8 cellular contexts compared by ENCODE assay signal in the genomic region with DNA sequence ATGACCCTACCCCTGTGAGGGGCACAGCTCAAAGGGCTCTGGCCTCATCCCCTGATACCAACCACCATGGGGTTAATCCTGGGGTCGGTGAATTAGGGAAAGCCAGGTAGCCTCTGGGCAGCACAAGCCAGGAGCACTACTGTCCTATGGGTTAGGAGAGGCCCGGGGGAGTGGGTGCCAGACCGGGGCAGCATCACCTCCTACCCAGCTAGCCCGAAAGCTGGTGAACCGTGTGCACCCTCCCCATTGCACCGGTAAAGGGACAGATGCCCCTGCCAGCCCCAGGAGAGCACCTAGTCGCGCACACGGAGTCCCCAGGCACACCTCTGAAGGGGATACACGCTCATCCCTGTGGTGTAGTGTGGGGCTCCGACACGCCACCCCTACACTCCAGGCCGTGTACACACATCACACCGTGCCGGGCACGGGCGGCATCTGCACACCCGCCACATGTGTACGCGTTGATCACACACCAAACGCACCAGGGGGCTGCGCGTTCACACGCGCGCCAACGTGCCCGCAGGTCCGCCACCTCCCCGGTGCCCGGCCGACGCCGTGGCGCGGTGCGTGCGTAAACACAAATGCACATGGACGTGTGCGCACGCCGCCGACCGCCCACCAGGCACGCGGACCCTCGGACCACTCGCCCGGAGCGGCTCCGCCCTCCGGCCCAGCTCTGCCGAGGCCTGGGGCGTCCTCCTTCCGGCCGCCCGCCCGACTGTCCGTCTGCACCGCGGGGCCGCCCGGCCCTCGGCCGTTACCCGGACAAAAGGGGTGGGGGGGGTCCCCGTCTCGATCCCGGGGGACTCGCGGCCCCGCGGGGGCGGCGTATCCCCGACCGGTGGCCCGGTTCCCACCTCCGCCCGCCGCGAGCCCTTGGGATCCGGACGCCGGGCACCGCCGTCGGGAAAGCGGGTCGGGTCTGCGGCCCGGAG. TPM values are rescaled to one million over a fixed set of nuclear protein-coding genes. Genes with fewer than 3 reads are reported as not detected.
DNase-seq lines count a peak whose midpoint lies in the region; ATAC-seq and TF ChIP-seq lines count a peak whose summit lies in the region.

No MANE protein-coding gene starts in this region.

- no peak for TF ChIP-seq CTCF in LNCaP clone FGC (IDR thresholded peaks at IDR 0.05; ENCODE audit: control insufficient read depth, extremely low read depth, insufficient read depth)
- no peak for TF ChIP-seq CTCF in fibroblast of villous mesenchyme (IDR thresholded peaks at IDR 0.05; ENCODE audit: insufficient read depth, low read depth, low read length)
- no peak for TF ChIP-seq CTCF in progenitor cell of endocrine pancreas (IDR thresholded peaks at IDR 0.05; ENCODE audit: unreplicated experiment)

- peak overlapping the region; percentile 85 for H3K27ac Mint-ChIP-seq in activated T-cell treated with anti-CD3 and anti-CD28 coated beads, Interleukin-2, amount 50 U/mL, for 24 hours
- H3K27ac Mint-ChIP-seq in progenitor cell of endocrine pancreas = peak overlapping the region; percentile 80

- peak overlapping the region; percentile 73 for H3K4me3 ChIP-seq in LNCaP clone FGC (ENCODE audit: low read depth, low read length)
- H3K4me3 ChIP-seq in fibroblast of villous mesenchyme (ENCODE audit: low read depth, low read length) = peak overlapping the region; percentile 64

- H3K27me3 Mint-ChIP-seq in activated T-cell treated with anti-CD3 and anti-CD28 coated beads, Interleukin-2, amount 50 U/mL, for 24 hours = no peaks in the 10 kb centered on the region
- no peaks in the 10 kb centered on the region for H3K27me3 Mint-ChIP-seq in progenitor cell of endocrine pancreas

- no peaks in the 10 kb centered on the region for H3K9me3 Mint-ChIP-seq in activated T-cell treated with anti-CD3 and anti-CD28 coated beads, Interleukin-2, amount 50 U/mL, for 24 hours
- no peaks in the 10 kb centered on the region for H3K9me3 Mint-ChIP-seq in progenitor cell of endocrine pancreas (ENCODE audit: low read depth)

- ATAC-seq in HG03159 (IDR thresholded peaks at IDR 0.05; ENCODE audit: unreplicated experiment) = no peak

- H3K4me1 Mint-ChIP-seq in activated T-cell treated with anti-CD3 and anti-CD28 coated beads, Interleukin-2, amount 50 U/mL, for 24 hours (ENCODE audit: low read depth) = peaks cover 50% of the 10 kb centered on the region
- H3K4me1 Mint-ChIP-seq in progenitor cell of endocrine pancreas (ENCODE audit: low read depth) = peaks cover 21% of the 10 kb centered on the region

- DNase-seq in Daoy (ENCODE audit: low read depth) = peak; percentile 56
- no peak for DNase-seq in LNCaP clone FGC (ENCODE audit: low read depth)
- DNase-seq in activated T-cell treated with anti-CD3 and anti-CD28 coated beads, Interleukin-2, amount 50 U/mL, for 24 hours = peak; percentile 67
- peak; percentile 44 for DNase-seq in fibroblast of villous mesenchyme (ENCODE audit: low read depth)
- DNase-seq in progenitor cell of endocrine pancreas (ENCODE audit: low spot score, unreplicated experiment) = peak; percentile 37
- DNase-seq in SKM-1 treated with dmso at 0.1 percent for 144 hours (lab: John Stamatoyannopoulos, UW; ENCODE audit: unreplicated experiment) = no peak
- DNase-seq in NOMO-1 treated with DMSO at 0.1 percent for 48 hours (lab: John Stamatoyannopoulos, UW; ENCODE audit: unreplicated experiment) = no peak

- peak overlapping the region; percentile 82 for H3K4me3 Mint-ChIP-seq in activated T-cell treated with anti-CD3 and anti-CD28 coated beads, Interleukin-2, amount 50 U/mL, for 24 hours
- H3K4me3 Mint-ChIP-seq in progenitor cell of endocrine pancreas (ENCODE audit: low read depth) = peak overlapping the region; percentile 74

- peaks cover 6% of the 10 kb centered on the region for H3K36me3 Mint-ChIP-seq in activated T-cell treated with anti-CD3 and anti-CD28 coated beads, Interleukin-2, amount 50 U/mL, for 24 hours (ENCODE audit: low read depth)
- no peaks in the 10 kb centered on the region for H3K36me3 Mint-ChIP-seq in progenitor cell of endocrine pancreas (ENCODE audit: insufficient read depth)

RNA-seq across cellular contexts. Expression of a gene that starts 0.8 kb away (rescaled TPM):
- total RNA-seq in Daoy (2014; rRNA removed; shearing (Covaris generic)) = 10.2 and 16.3 TPM in 2 replicates
- total RNA-seq in fibroblast of villous mesenchyme (6.9 and 10.3 TPM in 2 replicates), progenitor cell of endocrine pancreas (39.0 and 39.4 TPM in 2 replicates)

RNA-seq across cellular contexts. Expression of a gene that starts 10.7 kb away (rescaled TPM):
- total RNA-seq in Daoy (2014; rRNA removed; shearing (Covaris generic)) = 8.4 and 26.1 TPM in 2 replicates
- 43.2 and 44.5 TPM in 2 replicates for total RNA-seq in fibroblast of villous mesenchyme
- 104 and 105 TPM in 2 replicates for total RNA-seq in progenitor cell of endocrine pancreas

RNA-seq across cellular contexts. Expression of a gene that starts 57.8 kb away (rescaled TPM):
- not detected in 2 replicates for total RNA-seq in Daoy (2014; rRNA removed; shearing (Covaris generic))
- total RNA-seq in fibroblast of villous mesenchyme (not detected in 2 replicates), progenitor cell of endocrine pancreas (1.2 and 1.7 TPM in 2 replicates)

Comparison
In these comparisons a context has a peak if more than half of its experiments do, and no peak if none do; other contexts are left out.
1. DNase-seq: peak in Daoy (single experiment), activated T-cell treated with anti-CD3 and anti-CD28 coated beads, Interleukin-2, amount 50 U/mL, for 24 hours (single experiment), fibroblast of villous mesenchyme (single experiment) and progenitor cell of endocrine pancreas (single experiment); none in LNCaP clone FGC (single experiment), SKM-1 treated with dmso at 0.1 percent for 144 hours (single experiment) and NOMO-1 treated with DMSO at 0.1 percent for 48 hours (single experiment).